Comparison of ENCODE assay signal across 9 cellular contexts in genomic region chr3:183502782-183503181, GRCh38. TPM values are rescaled to one million over a fixed set of nuclear protein-coding genes. Genes with fewer than 3 reads are reported as not detected.
A peak's percentile ranks its signal among the peaks of the same experiment; 100 is the strongest.
DNase-seq lines count a peak whose midpoint lies in the region; ATAC-seq and TF ChIP-seq lines count a peak whose summit lies in the region.
"Had no signal": no experiment of that assay in that cellular context is flagged by ENCODE, and none has a peak within 500 bp of the region (broad histone marks: within the 10 kb centered on the region; RNA-seq: fewer than 3 reads in every experiment).

No MANE protein-coding gene starts in this region.

- H3K9me3 ChIP-seq in T-helper 17 cell (ENCODE audit: control insufficient read depth, low read length, poor library complexity, severe bottlenecking) (no peaks in the 10 kb centered on the region), prostate gland (no peaks in the 10 kb centered on the region)

- intact Hi-C loops in prostate gland (cut with DNase I), result no loop called here

- H3K27ac ChIP-seq in prostate gland, result no peak overlapping the region

- WGBS in prostate gland, result 46% methylated on average over 3 of the region's 3 CpGs

- H3K36me3 ChIP-seq in prostate gland, result no peaks in the 10 kb centered on the region

- H3K4me3 Mint-ChIP-seq in T-helper 17 cell, result no peak overlapping the region

- no peaks in the 10 kb centered on the region for H3K27me3 Mint-ChIP-seq in T-helper 17 cell

- H3K4me3 ChIP-seq in fibroblast of the aortic adventitia (ENCODE audit: low read depth, low read length) (no peak overlapping the region), prostate gland (no peak overlapping the region)

- no peaks in the 10 kb centered on the region for H3K4me1 ChIP-seq in prostate gland (replicated peaks)

- H3K4me1 Mint-ChIP-seq in T-helper 17 cell, result peaks cover 12% of the 10 kb centered on the region

- no peak for TF ChIP-seq CTCF in fibroblast of the aortic adventitia (IDR thresholded peaks at IDR 0.05; ENCODE audit: insufficient read depth, low read length)
- peak in 1 of 4 experiments; percentile 23 for TF ChIP-seq CTCF in prostate gland (IDR thresholded peaks at IDR 0.05)

- ATAC-seq in T-helper 17 cell (no peak), GM21786 (IDR thresholded peaks at IDR 0.05; ENCODE audit: unreplicated experiment) (no peak)

- no peak overlapping the region for H3K27ac Mint-ChIP-seq in T-helper 17 cell

- H3K27me3 ChIP-seq in prostate gland (replicated peaks; ENCODE audit: insufficient read depth), result no peaks in the 10 kb centered on the region

- in situ Hi-C loops in G401 (cut with HindIII; ENCODE audit: low sequenced_read_pairs), result no loop called here

- DNase-seq in G401 (ENCODE audit: low spot score) (peak; percentile 34), NCI-H774 (lab: John Stamatoyannopoulos, UW) (peak; percentile 42), fibroblast of the aortic adventitia (ENCODE audit: low read depth) (peak; percentile 13), occipital lobe (lab: John Stamatoyannopoulos, UW) (peak; percentile 8), SIG-M5 (lab: John Stamatoyannopoulos, UW) (no peak), T-helper 17 cell (no peak), prostate gland (ENCODE audit: low spot score) (no peak)
- DNase-seq: NCI-H187 had no signal

- H3K36me3 Mint-ChIP-seq in T-helper 17 cell (ENCODE audit: low read depth), result peaks cover 18% of the 10 kb centered on the region

- TF ChIP-seq POLR2A in prostate gland (IDR thresholded peaks at IDR 0.05), result no peak

RNA-seq across cellular contexts. Expression of gene KLHL6, which starts 52.7 kb away (rescaled TPM):
- total RNA-seq in G401 (2014; rRNA removed; shearing (Covaris generic)), result not detected in 2 replicates
- total RNA-seq in fibroblast of the aortic adventitia (ENCODE audit: low replicate concordance) (not detected in 2 replicates), occipital lobe (1.1 TPM), T-helper 17 cell (10 to 100 TPM; 29.3 to 35.7 TPM), prostate gland (1 to 10 TPM; 1.0 to 1.2 TPM)

Comparison
In these comparisons a context has a peak if more than half of its experiments do, and no peak if none do; other contexts are left out.
1. DNase-seq: peak in G401 (single experiment), NCI-H774 (single experiment), fibroblast of the aortic adventitia (single experiment) and occipital lobe (single experiment); none in SIG-M5 (single experiment), T-helper 17 cell (0 of 3) and prostate gland (single experiment).
2. RNA of gene KLHL6, which starts 52.7 kb away (total RNA-seq): 29.3 to 35.7 TPM in T-helper 17 cell; 1.0 to 1.2 TPM in prostate gland, 1.1 TPM in occipital lobe (single experiment), not detected in G401 and not detected in fibroblast of the aortic adventitia; every median in the first group is over 10 times any median in the second.